In the genomic region with DNA sequence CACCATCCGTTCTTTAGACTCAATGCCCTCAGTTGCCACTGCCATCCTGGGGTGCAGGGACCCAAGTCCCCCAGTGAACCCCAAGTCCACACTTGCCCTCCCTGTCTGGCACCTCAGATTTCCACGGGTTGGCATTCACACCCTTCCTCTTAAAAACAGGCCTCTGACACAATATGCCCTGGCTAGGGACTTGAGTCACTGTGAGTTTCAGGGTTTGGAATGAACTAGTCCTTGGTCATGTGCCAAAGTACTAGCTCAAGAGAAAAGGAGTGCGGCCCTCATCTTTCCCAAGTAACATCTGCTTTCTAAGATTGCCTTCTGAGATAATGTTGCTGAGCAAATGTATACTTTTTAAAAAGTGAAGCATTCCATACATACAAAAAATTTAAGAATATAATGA, we compare ENCODE assay signal across 12 cellular contexts.
DNase-seq lines count a peak whose midpoint lies in the region; ATAC-seq and TF ChIP-seq lines count a peak whose summit lies in the region.
"Had no signal": no experiment of that assay in that cellular context is flagged by ENCODE, and none has a peak within 500 bp of the region (broad histone marks: within the 10 kb centered on the region; RNA-seq: fewer than 3 reads in every experiment).

No MANE protein-coding gene starts in this region.

- intact Hi-C loops in esophagus squamous epithelium (cut with DNase I), result no loop called here

- TF ChIP-seq POLR2A in esophagus squamous epithelium (IDR thresholded peaks at IDR 0.05), result no peak

- peaks cover 0 to 41% (median 13%) of the 10 kb centered on the region in 3 donors for H3K4me1 ChIP-seq in esophagus squamous epithelium

- peak overlapping the region in 3 of 4 donors; percentile 19 to 72 (median 68) for H3K27ac ChIP-seq in esophagus squamous epithelium
- H3K27ac ChIP-seq: BLaER1 had no signal

- peaks cover 7% of the 10 kb centered on the region for H3K36me3 Mint-ChIP-seq in mesothelial cell of epicardium
- no peaks in the 10 kb centered on the region for H3K36me3 Mint-ChIP-seq in activated CD8-positive, alpha-beta T cell treated with anti-CD3 and anti-CD28 coated beads, Interleukin-2, amount 10 ng/mL, durations not matched to agents 7 days and 5 days (ENCODE audit: low read depth)

- no peaks in the 10 kb centered on the region for H3K27me3 Mint-ChIP-seq in mesothelial cell of epicardium (ENCODE audit: low read depth)
- no peaks in the 10 kb centered on the region for H3K27me3 Mint-ChIP-seq in activated CD8-positive, alpha-beta T cell treated with anti-CD3 and anti-CD28 coated beads, Interleukin-2, amount 10 ng/mL, durations not matched to agents 7 days and 5 days (ENCODE audit: low read depth)

- H3K9me3 ChIP-seq in esophagus squamous epithelium, result no peaks in the 10 kb centered on the region
- H3K9me3 ChIP-seq: BLaER1 had no signal

- 23 to 54% methylated on average over 3 of the region's 3 CpGs for WGBS in esophagus squamous epithelium, 2 donors

- CTCF ChIA-PET in activated CD8-positive, alpha-beta T cell treated with anti-CD3 and anti-CD28 coated beads, Interleukin-2, amount 10 ng/mL, durations not matched to agents 7 days and 5 days (lab: Charles Lee), result no interaction called here

- peaks cover 0 to 10% (median 0%) of the 10 kb centered on the region in 3 donors for H3K36me3 ChIP-seq in esophagus squamous epithelium
- H3K36me3 ChIP-seq: BLaER1 had no signal

- ATAC-seq in HG03378 (IDR thresholded peaks at IDR 0.05; ENCODE audit: unreplicated experiment) (no peak), GM21825 (IDR thresholded peaks at IDR 0.05; ENCODE audit: unreplicated experiment) (no peak)
- ATAC-seq in activated CD8-positive, alpha-beta T cell treated with anti-CD3 and anti-CD28 coated beads, Interleukin-2, amount 10 ng/mL, durations not matched to agents 7 days and 5 days, result no peak
- ATAC-seq: sciatic nerve had no signal

- POLR2A ChIA-PET in activated CD8-positive, alpha-beta T cell treated with anti-CD3 and anti-CD28 coated beads, Interleukin-2, amount 10 ng/mL, durations not matched to agents 7 days and 5 days (lab: Charles Lee), result no interaction called here

- DNase-seq in AG20443 (ENCODE audit: low spot score), result peak; percentile 58
- peak; percentile 69 for DNase-seq in RPMI7951 (ENCODE audit: low read depth)
- no peak for DNase-seq in esophagus squamous epithelium (lab: John Stamatoyannopoulos, UW)
- no peak for DNase-seq in mesothelial cell of epicardium (ENCODE audit: low spot score in 2 of 2, unreplicated experiment in 2 of 2)
- no peak for DNase-seq in NCI-H2227 treated with DMSO at 0.1 percent for 48 hours (lab: John Stamatoyannopoulos, UW)
- no peak for DNase-seq in activated CD8-positive, alpha-beta T cell treated with anti-CD3 and anti-CD28 coated beads, Interleukin-2, amount 10 ng/mL, durations not matched to agents 7 days and 5 days
- DNase-seq: activated CD4-positive, alpha-beta T cell treated with anti-CD3 and anti-CD28 coated beads, Interleukin-2, amount 50 U/mL, for 48 hours; NCI-H187 treated with DMSO at 0.1 percent for 48 hours had no signal

- peaks cover 24% of the 10 kb centered on the region for H3K4me1 Mint-ChIP-seq in mesothelial cell of epicardium
- no peaks in the 10 kb centered on the region for H3K4me1 Mint-ChIP-seq in activated CD8-positive, alpha-beta T cell treated with anti-CD3 and anti-CD28 coated beads, Interleukin-2, amount 10 ng/mL, durations not matched to agents 7 days and 5 days (ENCODE audit: low read depth)

- H3K9me3 Mint-ChIP-seq in mesothelial cell of epicardium, result peaks cover 13% of the 10 kb centered on the region
- no peaks in the 10 kb centered on the region for H3K9me3 Mint-ChIP-seq in activated CD8-positive, alpha-beta T cell treated with anti-CD3 and anti-CD28 coated beads, Interleukin-2, amount 10 ng/mL, durations not matched to agents 7 days and 5 days (ENCODE audit: insufficient read depth)

- no peak overlapping the region for H3K4me3 Mint-ChIP-seq in mesothelial cell of epicardium
- H3K4me3 Mint-ChIP-seq in activated CD8-positive, alpha-beta T cell treated with anti-CD3 and anti-CD28 coated beads, Interleukin-2, amount 10 ng/mL, durations not matched to agents 7 days and 5 days, result no peak overlapping the region

- H3K27me3 ChIP-seq in esophagus squamous epithelium, result no peaks in the 10 kb centered on the region

- H3K27ac Mint-ChIP-seq in mesothelial cell of epicardium, result peak overlapping the region; percentile 43
- no peak overlapping the region for H3K27ac Mint-ChIP-seq in activated CD8-positive, alpha-beta T cell treated with anti-CD3 and anti-CD28 coated beads, Interleukin-2, amount 10 ng/mL, durations not matched to agents 7 days and 5 days

- H3K4me3 ChIP-seq in esophagus squamous epithelium, result no peak overlapping the region
- H3K4me3 ChIP-seq: BLaER1 had no signal

- TF ChIP-seq CTCF in esophagus squamous epithelium (IDR thresholded peaks at IDR 0.05) (no peak), mesothelial cell of epicardium (IDR thresholded peaks at IDR 0.05; ENCODE audit: unreplicated experiment) (no peak)

Comparison
In these comparisons a context has a peak if more than half of its experiments do, and no peak if none do; other contexts are left out.
1. DNase-seq: peak in AG20443 (single experiment) and RPMI7951 (single experiment); none in esophagus squamous epithelium (single experiment), mesothelial cell of epicardium (0 of 2), NCI-H2227 treated with DMSO at 0.1 percent for 48 hours (single experiment) and activated CD8-positive, alpha-beta T cell treated with anti-CD3 and anti-CD28 coated beads, Interleukin-2, amount 10 ng/mL, durations not matched to agents 7 days and 5 days (single experiment).